23 cellular contexts compared by ENCODE assay signal in the genomic region with DNA sequence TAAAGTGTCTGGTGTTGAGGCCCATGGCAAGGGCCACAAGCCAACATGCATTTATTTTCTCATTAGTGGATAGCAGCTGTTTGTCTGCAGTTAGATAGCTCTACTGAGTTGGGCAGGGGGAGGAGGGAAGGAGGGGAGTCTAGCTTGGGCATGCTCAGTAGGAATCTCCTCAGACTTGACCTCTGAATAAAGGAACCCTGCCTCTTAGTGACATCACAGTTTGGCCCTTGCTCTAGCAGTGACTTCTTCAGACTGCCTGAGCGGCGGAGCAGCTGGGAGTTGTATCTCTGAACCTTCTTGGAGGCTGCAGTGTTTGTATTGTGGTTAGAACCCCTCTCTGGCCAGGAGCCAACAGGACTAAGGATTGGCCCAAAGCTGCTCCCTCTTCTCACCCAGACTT.
"Had no signal": no experiment of that assay in that cellular context is flagged by ENCODE, and none has a peak within 500 bp of the region (broad histone marks: within the 10 kb centered on the region; RNA-seq: fewer than 3 reads in every experiment).

No MANE protein-coding gene starts in this region.

- H3K9me3 Mint-ChIP-seq: activated CD4-positive, alpha-beta T cell treated with anti-CD3 and anti-CD28 coated beads, Interleukin-2, amount 10 ng/mL, durations not matched to agents 7 days and 5 days; activated CD8-positive, alpha-beta T cell treated with anti-CD3 and anti-CD28 coated beads for 36 hours; activated naive CD4-positive, alpha-beta T cell treated with anti-CD3 and anti-CD28 coated beads, Interleukin-2, amount 10 ng/mL, durations not matched to agents 7 days and 5 days; dendritic cell treated with granulocyte-macrophage colony-stimulating factor and Interleukin-4, amounts not matched to agents 40 ng/mL and 50 ng/mL, for 4 days; natural killer cell; stimulated activated naive CD8-positive, alpha-beta T cell treated with anti-CD3 and anti-CD28 coated beads, Interleukin-15, Interleukin-2, amounts not matched to agents 100 ng/mL and 50 ng/mL, for 24 hours; T-cell had no signal

- H3K27me3 Mint-ChIP-seq: activated CD4-positive, alpha-beta T cell treated with anti-CD3 and anti-CD28 coated beads, Interleukin-2, amount 10 ng/mL, durations not matched to agents 7 days and 5 days; activated CD8-positive, alpha-beta memory T cell treated with anti-CD3 and anti-CD28 coated beads, Interleukin-2, amount 10 ng/mL, durations not matched to agents 7 days and 5 days; activated CD8-positive, alpha-beta T cell treated with anti-CD3 and anti-CD28 coated beads for 36 hours; activated naive CD4-positive, alpha-beta T cell treated with anti-CD3 and anti-CD28 coated beads, Interleukin-2, amount 10 ng/mL, durations not matched to agents 7 days and 5 days; dendritic cell treated with granulocyte-macrophage colony-stimulating factor and Interleukin-4, amounts not matched to agents 40 ng/mL and 50 ng/mL, for 4 days; stimulated activated naive CD8-positive, alpha-beta T cell treated with anti-CD3 and anti-CD28 coated beads, Interleukin-15, Interleukin-2, amounts not matched to agents 100 ng/mL and 50 ng/mL, for 24 hours; T-cell had no signal

- H3K9me3 ChIP-seq: neutrophil, ovary, prostate gland, tibial artery had no signal

- H3K27me3 ChIP-seq: foreskin keratinocyte, neutrophil, ovary, tibial artery had no signal

- H3K4me1 ChIP-seq: foreskin keratinocyte, prostate gland, tibial artery had no signal

- H3K27ac ChIP-seq: foreskin keratinocyte, neutrophil, ovary, prostate gland, skin epidermis, tibial artery, WERI-Rb-1 had no signal

- H3K4me3 Mint-ChIP-seq: activated CD4-positive, alpha-beta T cell treated with anti-CD3 and anti-CD28 coated beads, Interleukin-2, amount 10 ng/mL, durations not matched to agents 7 days and 5 days; activated CD8-positive, alpha-beta memory T cell treated with anti-CD3 and anti-CD28 coated beads, Interleukin-2, amount 10 ng/mL, durations not matched to agents 7 days and 5 days; activated CD8-positive, alpha-beta T cell treated with anti-CD3 and anti-CD28 coated beads for 36 hours; activated naive CD4-positive, alpha-beta T cell treated with anti-CD3 and anti-CD28 coated beads, Interleukin-2, amount 10 ng/mL, durations not matched to agents 7 days and 5 days; dendritic cell treated with granulocyte-macrophage colony-stimulating factor and Interleukin-4, amounts not matched to agents 40 ng/mL and 50 ng/mL, for 4 days; mesothelial cell of epicardium; natural killer cell; stimulated activated naive CD8-positive, alpha-beta T cell treated with anti-CD3 and anti-CD28 coated beads, Interleukin-15, Interleukin-2, amounts not matched to agents 100 ng/mL and 50 ng/mL, for 24 hours; T-cell had no signal

- H3K36me3 ChIP-seq: ovary, prostate gland had no signal

- H3K27ac Mint-ChIP-seq: activated CD4-positive, alpha-beta T cell treated with anti-CD3 and anti-CD28 coated beads, Interleukin-2, amount 10 ng/mL, durations not matched to agents 7 days and 5 days; activated CD8-positive, alpha-beta memory T cell treated with anti-CD3 and anti-CD28 coated beads, Interleukin-2, amount 10 ng/mL, durations not matched to agents 7 days and 5 days; activated CD8-positive, alpha-beta T cell treated with anti-CD3 and anti-CD28 coated beads for 36 hours; activated naive CD4-positive, alpha-beta T cell treated with anti-CD3 and anti-CD28 coated beads, Interleukin-2, amount 10 ng/mL, durations not matched to agents 7 days and 5 days; dendritic cell treated with granulocyte-macrophage colony-stimulating factor and Interleukin-4, amounts not matched to agents 40 ng/mL and 50 ng/mL, for 4 days; mesothelial cell of epicardium; natural killer cell; stimulated activated naive CD8-positive, alpha-beta T cell treated with anti-CD3 and anti-CD28 coated beads, Interleukin-15, Interleukin-2, amounts not matched to agents 100 ng/mL and 50 ng/mL, for 24 hours; T-cell had no signal

- H3K36me3 Mint-ChIP-seq: activated naive CD4-positive, alpha-beta T cell treated with anti-CD3 and anti-CD28 coated beads, Interleukin-2, amount 10 ng/mL, durations not matched to agents 7 days and 5 days; natural killer cell had no signal

- H3K4me1 Mint-ChIP-seq: activated CD4-positive, alpha-beta T cell treated with anti-CD3 and anti-CD28 coated beads, Interleukin-2, amount 10 ng/mL, durations not matched to agents 7 days and 5 days; activated CD8-positive, alpha-beta memory T cell treated with anti-CD3 and anti-CD28 coated beads, Interleukin-2, amount 10 ng/mL, durations not matched to agents 7 days and 5 days; activated naive CD4-positive, alpha-beta T cell treated with anti-CD3 and anti-CD28 coated beads, Interleukin-2, amount 10 ng/mL, durations not matched to agents 7 days and 5 days; mesothelial cell of epicardium; natural killer cell; T-cell had no signal

- DNase-seq: activated CD4-positive, alpha-beta T cell treated with anti-CD3 and anti-CD28 coated beads, Interleukin-2, amount 10 ng/mL, durations not matched to agents 7 days and 5 days; activated CD4-positive, CD25-positive, alpha-beta regulatory T cell treated with anti-CD3 and anti-CD28 coated beads, Interleukin-2, amount 50 U/mL, for 72 hours; activated CD8-positive, alpha-beta memory T cell treated with anti-CD3 and anti-CD28 coated beads, Interleukin-2, amount 10 ng/mL, durations not matched to agents 7 days and 5 days; activated CD8-positive, alpha-beta T cell treated with anti-CD3 and anti-CD28 coated beads for 36 hours; activated effector memory CD4-positive, alpha-beta T cell treated with anti-CD3 and anti-CD28 coated beads, Interleukin-2, amount 50 U/mL, for 16 hours; activated naive CD4-positive, alpha-beta T cell treated with anti-CD3 and anti-CD28 coated beads, Interleukin-2, amount 10 ng/mL, durations not matched to agents 7 days and 5 days; activated T-cell treated with anti-CD3 and anti-CD28 coated beads for 4 hours; effector CD4-positive, alpha-beta T cell; erythroblast; foreskin keratinocyte; mammary epithelial cell; natural killer cell; stimulated activated CD4-positive, alpha-beta T cell treated with anti-CD3 and anti-CD28 coated beads, Interleukin-1b, Interleukin-23, amount 100 ng/mL, for 48 hours; T-cell; tibial artery; WERI-Rb-1 had no signal

- H3K4me3 ChIP-seq: ovary, prostate gland, skin epidermis, tibial artery had no signal

- ATAC-seq: activated CD8-positive, alpha-beta memory T cell treated with anti-CD3 and anti-CD28 coated beads, Interleukin-2, amount 10 ng/mL, durations not matched to agents 7 days and 5 days; activated CD8-positive, alpha-beta T cell treated with anti-CD3 and anti-CD28 coated beads for 36 hours; foreskin keratinocyte; natural killer cell; T-cell had no signal
